2 cellular contexts compared by ENCODE assay signal in the genomic region with DNA sequence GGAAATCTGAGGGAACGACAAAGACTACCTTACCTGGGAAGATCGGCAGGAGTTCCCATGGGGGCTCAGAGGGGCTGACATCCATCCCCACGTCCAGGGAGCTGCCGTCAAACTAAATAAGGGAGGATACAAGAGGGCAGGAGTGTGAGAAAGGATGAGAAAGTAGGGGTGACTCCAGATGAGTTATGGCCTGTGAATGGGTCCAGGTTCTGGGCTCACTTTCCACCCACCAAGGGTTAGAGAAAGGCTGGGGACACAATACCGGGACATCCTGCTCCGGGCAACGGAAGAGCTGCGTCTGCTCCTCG.
TF ChIP-seq lines count a peak whose summit lies in the region.

No MANE protein-coding gene starts in this region.

TF ChIP-seq in SK-N-SH, 30 proteins besides CTCF, POLR2A, EP300 and RAD21:
- TF ChIP-seq, protein P1, sequence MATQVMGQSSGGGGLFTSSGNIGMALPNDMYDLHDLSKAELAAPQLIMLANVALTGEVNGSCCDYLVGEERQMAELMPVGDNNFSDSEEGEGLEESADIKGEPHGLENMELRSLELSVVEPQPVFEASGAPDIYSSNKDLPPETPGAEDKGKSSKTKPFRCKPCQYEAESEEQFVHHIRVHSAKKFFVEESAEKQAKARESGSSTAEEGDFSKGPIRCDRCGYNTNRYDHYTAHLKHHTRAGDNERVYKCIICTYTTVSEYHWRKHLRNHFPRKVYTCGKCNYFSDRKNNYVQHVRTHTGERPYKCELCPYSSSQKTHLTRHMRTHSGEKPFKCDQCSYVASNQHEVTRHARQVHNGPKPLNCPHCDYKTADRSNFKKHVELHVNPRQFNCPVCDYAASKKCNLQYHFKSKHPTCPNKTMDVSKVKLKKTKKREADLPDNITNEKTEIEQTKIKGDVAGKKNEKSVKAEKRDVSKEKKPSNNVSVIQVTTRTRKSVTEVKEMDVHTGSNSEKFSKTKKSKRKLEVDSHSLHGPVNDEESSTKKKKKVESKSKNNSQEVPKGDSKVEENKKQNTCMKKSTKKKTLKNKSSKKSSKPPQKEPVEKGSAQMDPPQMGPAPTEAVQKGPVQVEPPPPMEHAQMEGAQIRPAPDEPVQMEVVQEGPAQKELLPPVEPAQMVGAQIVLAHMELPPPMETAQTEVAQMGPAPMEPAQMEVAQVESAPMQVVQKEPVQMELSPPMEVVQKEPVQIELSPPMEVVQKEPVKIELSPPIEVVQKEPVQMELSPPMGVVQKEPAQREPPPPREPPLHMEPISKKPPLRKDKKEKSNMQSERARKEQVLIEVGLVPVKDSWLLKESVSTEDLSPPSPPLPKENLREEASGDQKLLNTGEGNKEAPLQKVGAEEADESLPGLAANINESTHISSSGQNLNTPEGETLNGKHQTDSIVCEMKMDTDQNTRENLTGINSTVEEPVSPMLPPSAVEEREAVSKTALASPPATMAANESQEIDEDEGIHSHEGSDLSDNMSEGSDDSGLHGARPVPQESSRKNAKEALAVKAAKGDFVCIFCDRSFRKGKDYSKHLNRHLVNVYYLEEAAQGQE (IDR thresholded peaks at IDR 0.05; ENCODE audit: low read depth, low read length) = no peak
- TF ChIP-seq, protein P2, sequence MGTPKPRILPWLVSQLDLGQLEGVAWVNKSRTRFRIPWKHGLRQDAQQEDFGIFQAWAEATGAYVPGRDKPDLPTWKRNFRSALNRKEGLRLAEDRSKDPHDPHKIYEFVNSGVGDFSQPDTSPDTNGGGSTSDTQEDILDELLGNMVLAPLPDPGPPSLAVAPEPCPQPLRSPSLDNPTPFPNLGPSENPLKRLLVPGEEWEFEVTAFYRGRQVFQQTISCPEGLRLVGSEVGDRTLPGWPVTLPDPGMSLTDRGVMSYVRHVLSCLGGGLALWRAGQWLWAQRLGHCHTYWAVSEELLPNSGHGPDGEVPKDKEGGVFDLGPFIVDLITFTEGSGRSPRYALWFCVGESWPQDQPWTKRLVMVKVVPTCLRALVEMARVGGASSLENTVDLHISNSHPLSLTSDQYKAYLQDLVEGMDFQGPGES (IDR thresholded peaks at IDR 0.05; ENCODE audit: low read depth, low read length) = no peak
- TF ChIP-seq ELF1 (IDR thresholded peaks at IDR 0.05) = no peak
- no peak for TF ChIP-seq TCF12 (IDR thresholded peaks at IDR 0.05)
- TF ChIP-seq MXI1 (IDR thresholded peaks at IDR 0.05; ENCODE audit: low read depth, low read length) = no peak
- TF ChIP-seq SIN3A (IDR thresholded peaks at IDR 0.05; ENCODE audit: borderline replicate concordance, low read depth, low read length) = no peak
- TF ChIP-seq NFIC (IDR thresholded peaks at IDR 0.05; ENCODE audit: borderline replicate concordance) = no peak
- TF ChIP-seq MEF2A (IDR thresholded peaks at IDR 0.05; ENCODE audit: borderline replicate concordance, low read depth) = no peak
- TF ChIP-seq RFX5 (IDR thresholded peaks at IDR 0.05; ENCODE audit: low read length) = no peak
- no peak for TF ChIP-seq FOSL2 (IDR thresholded peaks at IDR 0.05; ENCODE audit: borderline replicate concordance, low read depth)
- no peak for TF ChIP-seq RCOR1 (IDR thresholded peaks at IDR 0.05; ENCODE audit: low read length)
- no peak for TF ChIP-seq TEAD4 (IDR thresholded peaks at IDR 0.05; ENCODE audit: borderline replicate concordance, insufficient read depth)
- TF ChIP-seq YY1 (IDR thresholded peaks at IDR 0.05; ENCODE audit: low read depth) = no peak
- no peak for TF ChIP-seq EZH2phosphoT487 (IDR thresholded peaks at IDR 0.05; ENCODE audit: borderline replicate concordance, low read depth)
- no peak for TF ChIP-seq TAF1 (IDR thresholded peaks at IDR 0.05; ENCODE audit: borderline replicate concordance, low read depth, low read length)

TF ChIP-seq in SK-N-SH treated with all-trans-retinoic acid at 6 μM for 48 hours, 23 proteins besides CTCF, POLR2A, EP300 and RAD21:
- TF ChIP-seq ZNF8 (CRISPR knock-in tag; IDR thresholded peaks at IDR 0.05) (no peak), ZC3H10 (CRISPR knock-in tag; IDR thresholded peaks at IDR 0.05) (no peak), GLIS3 (CRISPR knock-in tag; IDR thresholded peaks at IDR 0.05) (no peak), CSDC2 (CRISPR knock-in tag; IDR thresholded peaks at IDR 0.05) (no peak), ZFP3 (CRISPR knock-in tag; IDR thresholded peaks at IDR 0.05) (no peak), ISL1 (CRISPR knock-in tag; IDR thresholded peaks at IDR 0.05) (no peak), ARNTL (CRISPR knock-in tag; IDR thresholded peaks at IDR 0.05; ENCODE audit: borderline replicate concordance, low read depth) (no peak), OSR1 (CRISPR knock-in tag; IDR thresholded peaks at IDR 0.05) (no peak)
TF ChIP-seq in SK-N-SH treated with all-trans-retinoic acid at 6 μM for 48 hours: peak in this region for 0.
